In genomic region chr1:30907390-30907640, GRCh38 we compare ENCODE assay signal across 10 cellular contexts. TPM values are rescaled to one million over a fixed set of nuclear protein-coding genes. Genes with fewer than 3 reads are reported as not detected.
A peak's percentile ranks its signal among the peaks of the same experiment; 100 is the strongest.
DNase-seq lines count a peak whose midpoint lies in the region; ATAC-seq and TF ChIP-seq lines count a peak whose summit lies in the region.
"Had no signal": no experiment of that assay in that cellular context is flagged by ENCODE, and none has a peak within 500 bp of the region (broad histone marks: within the 10 kb centered on the region; RNA-seq: fewer than 3 reads in every experiment).

No MANE protein-coding gene starts in this region.

- H3K4me1 ChIP-seq in mesodermal cell (ENCODE audit: control insufficient read depth, insufficient read depth, low read length, poor library complexity, severe bottlenecking) (peaks cover 47% of the 10 kb centered on the region), tibial nerve (peaks cover 0 to 78% (median 26%) of the 10 kb centered on the region in 4 donors)

- DNase-seq in activated T-cell treated with anti-CD3 and anti-CD28 coated beads, Interleukin-2, amount 50 U/mL, for 24 hours: no peak
- no peak for DNase-seq in activated T-cell treated with anti-CD3 and anti-CD28 coated beads, Interleukin-2, amount 50 U/mL, for 48 hours
- no peak for DNase-seq in cardiac fibroblast (ENCODE audit: low read depth in 2 of 2)
- no peak for DNase-seq in tibial nerve (ENCODE audit: low spot score in 2 of 2)
- DNase-seq in stimulated activated CD4-positive, alpha-beta T cell treated with anti-CD3 and anti-CD28 coated beads, Interleukin-2, amount 100 ng/mL, for 24 hours: no peak
- DNase-seq in islet precursor cell: no peak

- H3K27ac ChIP-seq in mesodermal cell (ENCODE audit: low read depth, low read length, severe bottlenecking): no peak overlapping the region
- H3K27ac ChIP-seq in tibial nerve: peak overlapping the region; percentile 65 to 88 (median 78)
- H3K27ac ChIP-seq: BLaER1 had no signal

- no peak for TF ChIP-seq POLR2A in tibial nerve (IDR thresholded peaks at IDR 0.05)

- H3K36me3 Mint-ChIP-seq in activated T-cell treated with anti-CD3 and anti-CD28 coated beads, Interleukin-2, amount 50 U/mL, for 24 hours (ENCODE audit: low read depth): no peaks in the 10 kb centered on the region

- peak overlapping the region; percentile 61 for H3K27ac Mint-ChIP-seq in activated T-cell treated with anti-CD3 and anti-CD28 coated beads, Interleukin-2, amount 50 U/mL, for 24 hours

- H3K4me3 ChIP-seq in cardiac fibroblast (replicated peaks in 1 of 2; ENCODE audit: low read depth in 2 of 2, low read length in 2 of 2) (peak overlapping the region; percentile 56 to 85), mesodermal cell (ENCODE audit: extremely low read depth, insufficient read depth, low read length, poor library complexity, severe bottlenecking) (peak overlapping the region; percentile 58), tibial nerve (peak overlapping the region; percentile 33 to 68 (median 54))
- H3K4me3 ChIP-seq: BLaER1 had no signal

- no peak for TF ChIP-seq EP300 in tibial nerve (IDR thresholded peaks at IDR 0.05)

- peak overlapping the region; percentile 67 for H3K4me3 Mint-ChIP-seq in activated T-cell treated with anti-CD3 and anti-CD28 coated beads, Interleukin-2, amount 50 U/mL, for 24 hours

- no peaks in the 10 kb centered on the region for H3K9me3 Mint-ChIP-seq in activated T-cell treated with anti-CD3 and anti-CD28 coated beads, Interleukin-2, amount 50 U/mL, for 24 hours

- peaks cover 58% of the 10 kb centered on the region for H3K27me3 Mint-ChIP-seq in activated T-cell treated with anti-CD3 and anti-CD28 coated beads, Interleukin-2, amount 50 U/mL, for 24 hours

- peaks cover 14% of the 10 kb centered on the region for H3K4me1 Mint-ChIP-seq in activated T-cell treated with anti-CD3 and anti-CD28 coated beads, Interleukin-2, amount 50 U/mL, for 24 hours (ENCODE audit: low read depth)

- no peak for ATAC-seq in HG03135 (IDR thresholded peaks at IDR 0.05; ENCODE audit: unreplicated experiment)

- TF ChIP-seq CTCF in cardiac fibroblast (IDR thresholded peaks at IDR 0.05; ENCODE audit: low read depth, low read length): no peak
- no peak for TF ChIP-seq CTCF in tibial nerve (IDR thresholded peaks at IDR 0.05)

- no peaks in the 10 kb centered on the region for H3K27me3 ChIP-seq in tibial nerve
- H3K27me3 ChIP-seq: ovary had no signal

- H3K36me3 ChIP-seq in mesodermal cell (ENCODE audit: control insufficient read depth, insufficient read depth, low read length) (no peaks in the 10 kb centered on the region), tibial nerve (no peaks in the 10 kb centered on the region)
- H3K36me3 ChIP-seq: BLaER1, ovary had no signal

- 71 to 74% methylated on average over 4 of the region's 4 CpGs for WGBS in mesodermal cell (ENCODE audit: insufficient coverage in 2 of 2), 2 experiments
- WGBS in tibial nerve, 2 donors: 45 to 51% methylated on average over 4 of the region's 4 CpGs

- H3K9me3 ChIP-seq in mesodermal cell (ENCODE audit: control insufficient read depth, low read length) (no peaks in the 10 kb centered on the region), tibial nerve (no peaks in the 10 kb centered on the region)
- H3K9me3 ChIP-seq: BLaER1, ovary had no signal

RNA-seq across cellular contexts. Expression of gene SDC3, which starts 1.2 kb away (rescaled TPM):
- polyA plus RNA-seq in mesodermal cell (2013, experiment 1 of 2): 80.5 TPM
- polyA plus RNA-seq in mesodermal cell (2013, experiment 2 of 2): 64.9 TPM
- total RNA-seq in tibial nerve: 10 to 100 TPM; 47.1 to 78.9 (median 64.2) TPM
